1 cellular context compared by ENCODE assay signal in genomic region chr2:98704499-98705332, GRCh38.
TF ChIP-seq lines count a peak whose summit lies in the region.

No MANE protein-coding gene starts in this region.

TF ChIP-seq in HepG2, 621 proteins besides CTCF, POLR2A, EP300 and RAD21 (continued from another document):
- TF ChIP-seq SNAPC4 (CRISPR knock-in tag; IDR thresholded peaks at IDR 0.05) (no peak), MAX (IDR thresholded peaks at IDR 0.05) (peak; percentile 62), TCF12 (IDR thresholded peaks at IDR 0.05) (no peak), TCF12 (CRISPR knock-in tag; IDR thresholded peaks at IDR 0.05) (peak; percentile 58; the same call in 1 of the 2 replicates), PPARG (CRISPR knock-in tag; conservative IDR thresholded peaks at IDR 0.05) (peak; percentile 54; the same call in 1 of the 2 replicates), ZNF615 (CRISPR knock-in tag; IDR thresholded peaks at IDR 0.05; ENCODE audit: borderline replicate concordance) (no peak), ATF7 (IDR thresholded peaks at IDR 0.05) (no peak), ATF7 (CRISPR knock-in tag; IDR thresholded peaks at IDR 0.05) (no peak), THRA (CRISPR knock-in tag; IDR thresholded peaks at IDR 0.05; ENCODE audit: borderline replicate concordance) (peak; percentile 91), KDM6A (CRISPR knock-in tag; IDR thresholded peaks at IDR 0.05; ENCODE audit: low read depth) (no peak), ZMYM3 (CRISPR knock-in tag; IDR thresholded peaks at IDR 0.05) (peak; percentile 55; the same call in 1 of the 2 replicates), MLX (CRISPR knock-in tag; IDR thresholded peaks at IDR 0.05) (0 out of 2 replicates have a peak, but pooled peaks have one; percentile 40), AFF4 (CRISPR knock-in tag; IDR thresholded peaks at IDR 0.05) (no peak), ZNF879 (CRISPR knock-in tag; IDR thresholded peaks at IDR 0.05) (no peak), TBX2 (CRISPR knock-in tag; IDR thresholded peaks at IDR 0.05; ENCODE audit: borderline replicate concordance) (peak; percentile 47; the same call in 1 of the 2 replicates), GTF2F1 (IDR thresholded peaks at IDR 0.05; ENCODE audit: low read length) (no peak), ELF3 (CRISPR knock-in tag; IDR thresholded peaks at IDR 0.05) (peak; percentile 43; the same call in 1 of the 2 replicates), GLMP (CRISPR knock-in tag; IDR thresholded peaks at IDR 0.05; ENCODE audit: borderline replicate concordance) (no peak), PAX8 (CRISPR knock-in tag; IDR thresholded peaks at IDR 0.05; ENCODE audit: borderline replicate concordance) (no peak), SP4 (CRISPR knock-in tag; IDR thresholded peaks at IDR 0.05) (peak; percentile 48; the same call in 1 of the 2 replicates), IRF2 (CRISPR knock-in tag; IDR thresholded peaks at IDR 0.05) (0 out of 2 replicates have a peak, but pooled peaks have one; percentile 46), ZNF44 (CRISPR knock-in tag; IDR thresholded peaks at IDR 0.05) (0 out of 2 replicates have a peak, but pooled peaks have one; percentile 40), ZNF772 (CRISPR knock-in tag; IDR thresholded peaks at IDR 0.05) (0 out of 2 replicates have a peak, but pooled peaks have one; percentile 25), CENPT (CRISPR knock-in tag; IDR thresholded peaks at IDR 0.05; ENCODE audit: low read depth) (no peak), PATZ1 (CRISPR knock-in tag; IDR thresholded peaks at IDR 0.05) (peak; percentile 50; the same call in 1 of the 2 replicates), CEBPB (IDR thresholded peaks at IDR 0.05; ENCODE audit: borderline replicate concordance, low read depth, low read length) (peak; percentile 17; the same call in 1 of the 2 replicates), IKZF1 (IDR thresholded peaks at IDR 0.05) (no peak), THAP11 (CRISPR knock-in tag; IDR thresholded peaks at IDR 0.05) (0 out of 2 replicates have a peak, but pooled peaks have one; percentile 40)
